In genomic region chrX:73337366-73337765, GRCh38 we compare ENCODE assay signal across 24 cellular contexts.
"Had no signal": no experiment of that assay in that cellular context is flagged by ENCODE, and none has a peak within 500 bp of the region (broad histone marks: within the 10 kb centered on the region; RNA-seq: fewer than 3 reads in every experiment).

No MANE protein-coding gene starts in this region.

- H3K36me3 ChIP-seq: neutrophil, pancreas, right lobe of liver, sigmoid colon, stomach, thoracic aorta, thyroid gland, tibial nerve, upper lobe of left lung, vagina had no signal

- H3K27me3 ChIP-seq: neutrophil, sigmoid colon, stomach, thyroid gland, tibial nerve, upper lobe of left lung, vagina had no signal

- DNase-seq: nephron progenitor cell; nucleus accumbens; pancreas; psoas muscle; right cardiac atrium; right lobe of liver; sigmoid colon; small intestine; stimulated activated CD4-positive, alpha-beta T cell treated with anti-CD3 and anti-CD28 coated beads, Interleukin-15, amount 100 ng/mL, for 24 hours; stimulated activated CD4-positive, alpha-beta T cell treated with anti-CD3 and anti-CD28 coated beads, Interleukin-2, amount 100 ng/mL, for 24 hours; stimulated activated CD4-positive, alpha-beta T cell treated with anti-CD3 and anti-CD28 coated beads, Interleukin-2, amount 100 ng/mL, for 48 hours; stimulated activated CD4-positive, alpha-beta T cell treated with anti-CD3 and anti-CD28 coated beads, Interleukin-4, amount 100 ng/mL, for 24 hours; stimulated activated naive B cell treated with anti-CD40 and anti-IgM and Interleukin-4, amounts not matched to agents 10 μg/mL and 1 μg/mL and 100 μg/mL, for 72 hours; stimulated activated naive CD4-positive, alpha-beta T cell treated with Interleukin-2 at 50 U/mL for 16 hours; stomach; thyroid gland; trophoblast cell; upper lobe of left lung had no signal

- H3K4me1 ChIP-seq: pancreas, psoas muscle, right lobe of liver, sigmoid colon, stomach, thyroid gland, tibial nerve, upper lobe of left lung, vagina had no signal

- H3K4me3 ChIP-seq: pancreas, psoas muscle, right lobe of liver, sigmoid colon, stomach, thoracic aorta, thyroid gland, tibial nerve, upper lobe of left lung, vagina had no signal

- H3K9me3 ChIP-seq: neutrophil, pancreas, right lobe of liver, sigmoid colon, thoracic aorta, thyroid gland, vagina had no signal

- ATAC-seq: natural killer cell treated with Interleukin-12 subunit alpha and Interleukin-12 subunit beta and Interleukin-15 and Interleukin-18, amount 100 ng/mL, for 72 hours; pancreas; psoas muscle; right cardiac atrium; right lobe of liver; stimulated activated effector memory CD8-positive, alpha-beta T cell treated with anti-CD3 and anti-CD28 coated beads, Interleukin-12 subunit alpha, Interleukin-12 subunit beta, amount 100 ng/mL, for 72 hours; stimulated activated naive B cell treated with anti-CD40 and anti-IgM and Interleukin-4, amounts not matched to agents 10 μg/mL and 1 μg/mL and 100 μg/mL, for 72 hours had no signal

- H3K27ac ChIP-seq: neutrophil, pancreas, psoas muscle, right lobe of liver, sigmoid colon, stomach, thoracic aorta, thyroid gland, tibial nerve, upper lobe of left lung, vagina had no signal
